ENCODE assay signal across 18 cellular contexts in the genomic region with DNA sequence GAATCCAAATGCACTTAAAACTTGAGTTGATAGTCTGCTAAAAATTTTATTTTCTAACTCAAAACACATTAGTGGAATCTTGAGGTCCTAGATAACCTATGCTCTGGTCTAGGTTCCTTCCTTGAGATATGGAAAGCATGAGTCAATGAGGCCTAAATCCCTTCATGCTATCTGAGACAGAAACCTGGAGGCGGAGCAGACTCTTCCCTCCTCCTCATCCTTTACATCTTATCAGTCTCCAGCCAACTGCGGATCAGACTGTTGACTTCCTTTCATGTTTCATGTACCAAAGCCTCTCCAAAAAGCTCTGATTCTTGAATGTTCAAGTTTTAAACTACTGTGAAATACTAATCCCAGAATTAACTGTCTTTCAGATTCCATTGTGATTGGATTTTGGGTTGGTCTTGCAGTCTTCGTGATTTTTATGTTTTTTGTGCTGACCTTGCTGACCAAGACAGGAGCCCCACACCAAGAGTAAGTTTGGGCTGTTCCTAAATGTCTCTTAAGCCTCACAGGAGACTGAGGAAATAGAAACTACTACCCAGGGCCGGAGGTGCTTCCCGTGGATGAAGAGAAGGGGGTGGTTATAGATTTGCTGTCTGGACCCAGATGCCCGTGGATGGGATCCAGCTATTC. TPM values are rescaled to one million over a fixed set of nuclear protein-coding genes. Genes with fewer than 3 reads are reported as not detected.
"Had no signal": no experiment of that assay in that cellular context is flagged by ENCODE, and none has a peak within 500 bp of the region (broad histone marks: within the 10 kb centered on the region; RNA-seq: fewer than 3 reads in every experiment).

No MANE protein-coding gene starts in this region.

- H3K36me3 Mint-ChIP-seq: activated naive CD4-positive, alpha-beta T cell treated with anti-CD3 and anti-CD28 coated beads, Interleukin-2, amount 50 U/mL, for 72 hours; stimulated activated memory B cell treated with anti-CD40 and anti-IgM and Interleukin-4, amounts not matched to agents 10 μg/mL and 1 μg/mL and 100 μg/mL, for 72 hours; T-cell had no signal

- H3K4me3 Mint-ChIP-seq: activated CD8-positive, alpha-beta T cell treated with anti-CD3 and anti-CD28 coated beads for 36 hours; activated T-cell treated with anti-CD3 and anti-CD28 coated beads, Interleukin-2, amount 50 U/mL, for 4 hours; stimulated activated memory B cell treated with anti-CD40 and anti-IgM and Interleukin-4, amounts not matched to agents 10 μg/mL and 1 μg/mL and 100 μg/mL, for 72 hours; T-cell had no signal

- H3K36me3 ChIP-seq: brain microvascular endothelial cell, lower lobe of right lung, pancreas, thyroid gland had no signal

- H3K27ac Mint-ChIP-seq: activated CD8-positive, alpha-beta T cell treated with anti-CD3 and anti-CD28 coated beads for 36 hours; activated naive CD4-positive, alpha-beta T cell treated with anti-CD3 and anti-CD28 coated beads, Interleukin-2, amount 50 U/mL, for 72 hours; stimulated activated memory B cell treated with anti-CD40 and anti-IgM and Interleukin-4, amounts not matched to agents 10 μg/mL and 1 μg/mL and 100 μg/mL, for 72 hours; T-cell had no signal

- H3K27me3 ChIP-seq: brain microvascular endothelial cell, pancreas, thyroid gland had no signal

- H3K9me3 Mint-ChIP-seq: activated CD8-positive, alpha-beta T cell treated with anti-CD3 and anti-CD28 coated beads for 36 hours; activated T-cell treated with anti-CD3 and anti-CD28 coated beads, Interleukin-2, amount 50 U/mL, for 4 hours; T-cell had no signal

- H3K4me3 ChIP-seq: lower lobe of right lung, pancreas, thyroid gland had no signal

- ATAC-seq: activated CD8-positive, alpha-beta T cell treated with anti-CD3 and anti-CD28 coated beads for 36 hours; activated naive CD4-positive, alpha-beta T cell treated with anti-CD3 and anti-CD28 coated beads, Interleukin-2, amount 50 U/mL, for 72 hours; activated T-cell treated with anti-CD3 and anti-CD28 coated beads, Interleukin-2, amount 50 U/mL, for 4 hours; lower lobe of right lung; stimulated activated memory B cell treated with anti-CD40 and anti-IgM and Interleukin-4, amounts not matched to agents 10 μg/mL and 1 μg/mL and 100 μg/mL, for 72 hours; T-cell had no signal

- H3K27me3 Mint-ChIP-seq: activated CD8-positive, alpha-beta T cell treated with anti-CD3 and anti-CD28 coated beads for 36 hours; stimulated activated memory B cell treated with anti-CD40 and anti-IgM and Interleukin-4, amounts not matched to agents 10 μg/mL and 1 μg/mL and 100 μg/mL, for 72 hours; T-cell had no signal

- H3K4me1 Mint-ChIP-seq: stimulated activated memory B cell treated with anti-CD40 and anti-IgM and Interleukin-4, amounts not matched to agents 10 μg/mL and 1 μg/mL and 100 μg/mL, for 72 hours; T-cell had no signal

- H3K4me1 ChIP-seq: lower lobe of right lung, pancreas, thyroid gland had no signal

- H3K9me3 ChIP-seq: lower lobe of right lung, pancreas, thyroid gland had no signal

- DNase-seq: activated CD4-positive, alpha-beta T cell treated with anti-CD3 and anti-CD28 coated beads for 4 hours; activated CD8-positive, alpha-beta T cell treated with anti-CD3 and anti-CD28 coated beads for 36 hours; activated gamma-delta T cell; activated T-cell treated with anti-CD3 and anti-CD28 coated beads, Interleukin-2, amount 50 U/mL, for 4 hours; brain microvascular endothelial cell; cortex of kidney; effector CD4-positive, alpha-beta T cell; foreskin melanocyte; head of caudate nucleus; left cardiac atrium; lower lobe of right lung; pancreas; stimulated activated CD4-positive, alpha-beta T cell treated with anti-CD3 and anti-CD28 coated beads, Interleukin-2, amount 100 ng/mL, for 48 hours; T-cell; T-helper 9 cell; thyroid gland had no signal

- H3K27ac ChIP-seq: brain microvascular endothelial cell, lower lobe of right lung, pancreas, thyroid gland had no signal

RNA-seq across cellular contexts. Expression of a gene that starts 29.1 kb away (rescaled TPM):
- total RNA-seq: activated CD8-positive, alpha-beta T cell treated with anti-CD3 and anti-CD28 coated beads for 36 hours; activated naive CD4-positive, alpha-beta T cell treated with anti-CD3 and anti-CD28 coated beads, Interleukin-2, amount 50 U/mL, for 72 hours; activated T-cell treated with anti-CD3 and anti-CD28 coated beads, Interleukin-2, amount 50 U/mL, for 4 hours; T-cell had no signal
